ENCODE assay signal across 1 cellular context in genomic region chr5:132422720-132423442, GRCh38.
TF ChIP-seq lines count a peak whose summit lies in the region.

No MANE protein-coding gene starts in this region.

TF ChIP-seq in K562, 482 proteins besides CTCF, POLR2A, EP300 and RAD21 (continued from another document and continues in another):
- TF ChIP-seq NCOA4 (IDR thresholded peaks at IDR 0.05; ENCODE audit: partially characterized antibody), result no peak
- no peak for TF ChIP-seq ZNF212 (CRISPR knock-in tag; IDR thresholded peaks at IDR 0.05)
- no peak for TF ChIP-seq RBFOX2 (IDR thresholded peaks at IDR 0.05; ENCODE audit: low read depth, low read length)
- TF ChIP-seq ZZZ3 (IDR thresholded peaks at IDR 0.05), result no peak
- no peak for TF ChIP-seq SRSF9 (IDR thresholded peaks at IDR 0.05; ENCODE audit: borderline replicate concordance, low read depth, low read length)
- no peak for TF ChIP-seq BRCA1 (IDR thresholded peaks at IDR 0.05)
- TF ChIP-seq BRCA1 (CRISPR knock-in tag; IDR thresholded peaks at IDR 0.05), result peak; percentile 19; the same call in 1 of the 2 replicates
- peak; percentile 79 for TF ChIP-seq L3MBTL2 (IDR thresholded peaks at IDR 0.05)
- no peak for TF ChIP-seq NELFE (IDR thresholded peaks at IDR 0.05; ENCODE audit: insufficient read depth, insufficient read length)
- TF ChIP-seq ZBTB17 (CRISPR knock-in tag; IDR thresholded peaks at IDR 0.05), result 0 out of 2 replicates have a peak, but pooled peaks have one; percentile 82
- peak; percentile 97 for TF ChIP-seq KLF1 (tag; IDR thresholded peaks at IDR 0.05)
- no peak for TF ChIP-seq ZFP30 (CRISPR knock-in tag; IDR thresholded peaks at IDR 0.05; ENCODE audit: borderline replicate concordance)
- peak in 1 of 2 experiments; percentile 62; a peak in 1 of 4 replicates for TF ChIP-seq ZNF639 (CRISPR knock-in tag; conservative IDR thresholded peaks at IDR 0.05 in 1 of 2, IDR thresholded peaks at IDR 0.05 in 1 of 2)
- no peak for TF ChIP-seq ARHGAP35 (IDR thresholded peaks at IDR 0.05; ENCODE audit: partially characterized antibody)
- TF ChIP-seq ZNF707 (CRISPR knock-in tag; conservative IDR thresholded peaks at IDR 0.05), result no peak; the same call in 1 of the 2 replicates
- TF ChIP-seq ZKSCAN3 (CRISPR knock-in tag; IDR thresholded peaks at IDR 0.05), result no peak
- TF ChIP-seq, protein P1, sequence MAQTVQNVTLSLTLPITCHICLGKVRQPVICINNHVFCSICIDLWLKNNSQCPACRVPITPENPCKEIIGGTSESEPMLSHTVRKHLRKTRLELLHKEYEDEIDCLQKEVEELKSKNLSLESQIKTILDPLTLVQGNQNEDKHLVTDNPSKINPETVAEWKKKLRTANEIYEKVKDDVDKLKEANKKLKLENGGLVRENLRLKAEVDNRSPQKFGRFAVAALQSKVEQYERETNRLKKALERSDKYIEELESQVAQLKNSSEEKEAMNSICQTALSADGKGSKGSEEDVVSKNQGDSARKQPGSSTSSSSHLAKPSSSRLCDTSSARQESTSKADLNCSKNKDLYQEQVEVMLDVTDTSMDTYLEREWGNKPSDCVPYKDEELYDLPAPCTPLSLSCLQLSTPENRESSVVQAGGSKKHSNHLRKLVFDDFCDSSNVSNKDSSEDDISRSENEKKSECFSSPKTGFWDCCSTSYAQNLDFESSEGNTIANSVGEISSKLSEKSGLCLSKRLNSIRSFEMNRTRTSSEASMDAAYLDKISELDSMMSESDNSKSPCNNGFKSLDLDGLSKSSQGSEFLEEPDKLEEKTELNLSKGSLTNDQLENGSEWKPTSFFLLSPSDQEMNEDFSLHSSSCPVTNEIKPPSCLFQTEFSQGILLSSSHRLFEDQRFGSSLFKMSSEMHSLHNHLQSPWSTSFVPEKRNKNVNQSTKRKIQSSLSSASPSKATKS (CRISPR knock-in tag; IDR thresholded peaks at IDR 0.05), result no peak
- no peak for TF ChIP-seq TRIM25 (IDR thresholded peaks at IDR 0.05; ENCODE audit: borderline replicate concordance)
- no peak for TF ChIP-seq ZKSCAN8 (CRISPR knock-in tag; IDR thresholded peaks at IDR 0.05)
- TF ChIP-seq, protein P2, sequence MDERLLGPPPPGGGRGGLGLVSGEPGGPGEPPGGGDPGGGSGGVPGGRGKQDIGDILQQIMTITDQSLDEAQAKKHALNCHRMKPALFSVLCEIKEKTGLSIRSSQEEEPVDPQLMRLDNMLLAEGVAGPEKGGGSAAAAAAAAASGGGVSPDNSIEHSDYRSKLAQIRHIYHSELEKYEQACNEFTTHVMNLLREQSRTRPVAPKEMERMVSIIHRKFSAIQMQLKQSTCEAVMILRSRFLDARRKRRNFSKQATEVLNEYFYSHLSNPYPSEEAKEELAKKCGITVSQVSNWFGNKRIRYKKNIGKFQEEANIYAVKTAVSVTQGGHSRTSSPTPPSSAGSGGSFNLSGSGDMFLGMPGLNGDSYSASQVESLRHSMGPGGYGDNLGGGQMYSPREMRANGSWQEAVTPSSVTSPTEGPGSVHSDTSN (CRISPR knock-in tag; IDR thresholded peaks at IDR 0.05; ENCODE audit: low read depth), result no peak
- TF ChIP-seq, protein P2 (tag; conservative IDR thresholded peaks at IDR 0.05; ENCODE audit: low read depth), result no peak; the same call in none of the 2 replicates
- TF ChIP-seq PHB (CRISPR knock-in tag; IDR thresholded peaks at IDR 0.05), result no peak
- no peak for TF ChIP-seq ZNF778 (CRISPR knock-in tag; IDR thresholded peaks at IDR 0.05)
- TF ChIP-seq POLR2AphosphoS5 (IDR thresholded peaks at IDR 0.05; ENCODE audit: control insufficient read depth, insufficient read depth, low read depth, low read length), result peak; percentile 95
- TF ChIP-seq SPI1 (IDR thresholded peaks at IDR 0.05; ENCODE audit: borderline replicate concordance, low read depth, low read length), result peak; percentile 57; the same call in 1 of the 2 replicates
- TF ChIP-seq AFF4 (CRISPR knock-in tag; IDR thresholded peaks at IDR 0.05), result peak; percentile 77; the same call in 1 of the 2 replicates
- TF ChIP-seq, protein P3, sequence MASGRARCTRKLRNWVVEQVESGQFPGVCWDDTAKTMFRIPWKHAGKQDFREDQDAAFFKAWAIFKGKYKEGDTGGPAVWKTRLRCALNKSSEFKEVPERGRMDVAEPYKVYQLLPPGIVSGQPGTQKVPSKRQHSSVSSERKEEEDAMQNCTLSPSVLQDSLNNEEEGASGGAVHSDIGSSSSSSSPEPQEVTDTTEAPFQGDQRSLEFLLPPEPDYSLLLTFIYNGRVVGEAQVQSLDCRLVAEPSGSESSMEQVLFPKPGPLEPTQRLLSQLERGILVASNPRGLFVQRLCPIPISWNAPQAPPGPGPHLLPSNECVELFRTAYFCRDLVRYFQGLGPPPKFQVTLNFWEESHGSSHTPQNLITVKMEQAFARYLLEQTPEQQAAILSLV (tag; IDR thresholded peaks at IDR 0.05), result no peak
- peak; percentile 89 for TF ChIP-seq JUN (IDR thresholded peaks at IDR 0.05; ENCODE audit: borderline replicate concordance, low read depth, low read length)
- peak; percentile 62; the same call in 1 of the 2 replicates for TF ChIP-seq JUN (CRISPR knock-in tag; IDR thresholded peaks at IDR 0.05; ENCODE audit: borderline replicate concordance)
- TF ChIP-seq, protein P4, sequence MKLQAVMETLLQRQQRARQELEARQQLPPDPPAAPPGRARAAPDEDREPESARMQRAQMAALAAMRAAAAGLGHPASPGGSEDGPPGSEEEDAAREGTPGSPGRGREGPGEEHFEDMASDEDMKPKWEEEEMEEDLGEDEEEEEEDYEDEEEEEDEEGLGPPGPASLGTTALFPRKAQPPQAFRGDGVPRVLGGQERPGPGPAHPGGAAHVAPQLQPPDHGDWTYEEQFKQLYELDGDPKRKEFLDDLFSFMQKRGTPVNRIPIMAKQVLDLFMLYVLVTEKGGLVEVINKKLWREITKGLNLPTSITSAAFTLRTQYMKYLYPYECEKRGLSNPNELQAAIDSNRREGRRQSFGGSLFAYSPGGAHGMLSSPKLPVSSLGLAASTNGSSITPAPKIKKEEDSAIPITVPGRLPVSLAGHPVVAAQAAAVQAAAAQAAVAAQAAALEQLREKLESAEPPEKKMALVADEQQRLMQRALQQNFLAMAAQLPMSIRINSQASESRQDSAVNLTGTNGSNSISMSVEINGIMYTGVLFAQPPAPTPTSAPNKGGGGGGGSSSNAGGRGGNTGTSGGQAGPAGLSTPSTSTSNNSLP (IDR thresholded peaks at IDR 0.05; ENCODE audit: borderline replicate concordance, low read depth, low read length), result 0 out of 2 replicates have a peak, but pooled peaks have one; percentile 11
- no peak for TF ChIP-seq ZNF431 (CRISPR knock-in tag; IDR thresholded peaks at IDR 0.05)
- TF ChIP-seq VEZF1 (CRISPR knock-in tag; IDR thresholded peaks at IDR 0.05), result peak; percentile 64
- TF ChIP-seq ELK1 (CRISPR knock-in tag; IDR thresholded peaks at IDR 0.05), result no peak
- TF ChIP-seq LCOR (CRISPR knock-in tag; IDR thresholded peaks at IDR 0.05), result peak; percentile 84; the same call in 1 of the 2 replicates
- TF ChIP-seq HDAC3 (IDR thresholded peaks at IDR 0.05; ENCODE audit: borderline replicate concordance, partially characterized antibody), result peak; percentile 100
- no peak for TF ChIP-seq POLR2H (tag; IDR thresholded peaks at IDR 0.05; ENCODE audit: low read depth)
- TF ChIP-seq MIER1 (IDR thresholded peaks at IDR 0.05; ENCODE audit: low read depth), result no peak
- TF ChIP-seq POLR2AphosphoS2 (IDR thresholded peaks at IDR 0.05; ENCODE audit: low read length), result peak; percentile 46; the same call in 1 of the 2 replicates
- TF ChIP-seq DNMT1 (IDR thresholded peaks at IDR 0.05), result no peak
- TF ChIP-seq, protein P5, sequence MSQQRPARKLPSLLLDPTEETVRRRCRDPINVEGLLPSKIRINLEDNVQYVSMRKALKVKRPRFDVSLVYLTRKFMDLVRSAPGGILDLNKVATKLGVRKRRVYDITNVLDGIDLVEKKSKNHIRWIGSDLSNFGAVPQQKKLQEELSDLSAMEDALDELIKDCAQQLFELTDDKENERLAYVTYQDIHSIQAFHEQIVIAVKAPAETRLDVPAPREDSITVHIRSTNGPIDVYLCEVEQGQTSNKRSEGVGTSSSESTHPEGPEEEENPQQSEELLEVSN (IDR thresholded peaks at IDR 0.05; ENCODE audit: borderline replicate concordance in 1 of 2, extremely low read depth in 1 of 2, insufficient read depth in 1 of 2, insufficient read length in 1 of 2, low read depth in 1 of 2, low read length in 1 of 2, poor library complexity in 1 of 2, severe bottlenecking in 1 of 2), result peak in 1 of 2 experiments; percentile 29
- peak; percentile 100 for TF ChIP-seq BHLHE40 (IDR thresholded peaks at IDR 0.05; ENCODE audit: low read length)
- no peak for TF ChIP-seq HMG20A (CRISPR knock-in tag; conservative IDR thresholded peaks at IDR 0.05)
- peak; percentile 69; the same call in 1 of the 2 replicates for TF ChIP-seq BACH1 (tag; IDR thresholded peaks at IDR 0.05)
- TF ChIP-seq ZNF134 (CRISPR knock-in tag; conservative IDR thresholded peaks at IDR 0.05), result no peak
- TF ChIP-seq, protein P6, sequence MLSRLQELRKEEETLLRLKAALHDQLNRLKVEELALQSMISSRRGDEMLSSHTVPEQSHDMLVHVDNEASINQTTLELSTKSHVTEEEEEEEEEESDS (CRISPR knock-in tag; IDR thresholded peaks at IDR 0.05), result no peak
- peak; percentile 42; the same call in 1 of the 2 replicates for TF ChIP-seq GABPA (tag; conservative IDR thresholded peaks at IDR 0.05; ENCODE audit: low read depth)
- TF ChIP-seq GABPB2 (CRISPR knock-in tag; conservative IDR thresholded peaks at IDR 0.05), result no peak
